ENCODE assay signal across 20 cellular contexts in genomic region chr10:78968960-78969359, GRCh38.
DNase-seq lines count a peak whose midpoint lies in the region; ATAC-seq, FAIRE-seq and TF ChIP-seq lines count a peak whose summit lies in the region.
"Had no signal": no experiment of that assay in that cellular context is flagged by ENCODE, and none has a peak within 500 bp of the region (broad histone marks: within the 10 kb centered on the region; RNA-seq: fewer than 3 reads in every experiment).

No MANE protein-coding gene starts in this region.

- no peaks in the 10 kb centered on the region for H3K36me3 Mint-ChIP-seq in neural progenitor cell

- no peak for ATAC-seq in HepG2
- ATAC-seq in right lobe of liver, result no peak
- ATAC-seq in GM18858 (IDR thresholded peaks at IDR 0.05; ENCODE audit: unreplicated experiment), result no peak
- ATAC-seq in left lobe of liver, result no peak
- ATAC-seq: PC-3 had no signal

- peaks cover 23% of the 10 kb centered on the region for H3F3A ChIP-seq in neural progenitor cell (ENCODE audit: low read depth)

- TF ChIP-seq POLR2A in HepG2 (IDR thresholded peaks at IDR 0.05; ENCODE audit: insufficient read depth in 1 of 2, low read depth in 2 of 2, low read length in 2 of 2), result no peak
- no peak for TF ChIP-seq POLR2A in right lobe of liver (IDR thresholded peaks at IDR 0.05)
- no peak for TF ChIP-seq POLR2A in esophagus muscularis mucosa (IDR thresholded peaks at IDR 0.05; ENCODE audit: low read depth)

- TF ChIP-seq CTCF in HepG2 (CRISPR knock-in tag; IDR thresholded peaks at IDR 0.05), result no peak
- no peak for TF ChIP-seq CTCF in right lobe of liver (IDR thresholded peaks at IDR 0.05)
- no peak for TF ChIP-seq CTCF in esophagus muscularis mucosa (IDR thresholded peaks at IDR 0.05)
- no peak for TF ChIP-seq CTCF in neural progenitor cell (IDR thresholded peaks at IDR 0.05)

- no peak for TF ChIP-seq RAD21 in HepG2 (CRISPR knock-in tag; IDR thresholded peaks at IDR 0.05)

- 98% methylated on average over 4 of the region's 4 CpGs for WGBS in HepG2 (ENCODE audit: low lambda C conversion rate)
- 100% methylated on average over 1 of the region's 4 CpGs for WGBS in right lobe of liver (ENCODE audit: insufficient coverage, low coverage, low lambda C conversion rate, missing lambda C conversion rate)
- 81% methylated on average over 4 of the region's 4 CpGs for WGBS in esophagus muscularis mucosa

- intact Hi-C loops in HepG2 (cut with micrococcal nuclease; ENCODE audit: unreplicated experiment), result no loop called here
- intact Hi-C loops in right lobe of liver (cut with DNase I), result no loop called here
- intact Hi-C loops in esophagus muscularis mucosa (cut with DNase I), result no loop called here

- no peak overlapping the region for H2AFZ ChIP-seq in HepG2 (ENCODE audit: low read length)
- H2AFZ ChIP-seq in neural progenitor cell (replicated peaks), result no peak overlapping the region

- CTCF ChIA-PET in HepG2 (lab: Yijun Ruan, JAX; ENCODE audit: low intra/inter-chr PET ratio, low total read pairs), result no interaction called here

- DNase-seq in HepG2 (ENCODE audit: low spot score), result no peak
- DNase-seq in right lobe of liver, result no peak
- no peak for DNase-seq in esophagus muscularis mucosa (ENCODE audit: extremely low spot score)
- DNase-seq in neural progenitor cell (ENCODE audit: low spot score), result no peak
- DNase-seq in NK-92 (lab: John Stamatoyannopoulos, UW; ENCODE audit: unreplicated experiment), result no peak
- no peak for DNase-seq in NCI-H524 (lab: John Stamatoyannopoulos, UW)
- no peak for DNase-seq in left lobe of liver (ENCODE audit: low spot score)
- DNase-seq: 8988T; Caco-2; CD4-positive, alpha-beta T cell; DMS153; GDM1; KBM-7; NCI-H1105 treated with DMSO at 0.1 percent for 48 hours; NCI-H1694 treated with DMSO at 0.1 percent for 48 hours; NCI-H510A; NCI-H82; PC-3 had no signal

- H3K4me3 ChIP-seq in HepG2 (replicated peaks in 1 of 3; ENCODE audit: insufficient read depth in 1 of 3, low read depth in 2 of 3, low read length in 3 of 3), result no peak overlapping the region
- H3K4me3 ChIP-seq in right lobe of liver, result no peak overlapping the region
- H3K4me3 ChIP-seq in esophagus muscularis mucosa, result no peak overlapping the region
- H3K4me3 ChIP-seq in neural progenitor cell, result no peak overlapping the region

- H3K9ac ChIP-seq in HepG2 (ENCODE audit: insufficient read depth, low read depth, low read length) (no peak overlapping the region), neural progenitor cell (no peak overlapping the region)

- peaks cover 55% of the 10 kb centered on the region for H3K4me1 Mint-ChIP-seq in neural progenitor cell

- H3K36me3 ChIP-seq in HepG2 (replicated peaks in 1 of 2; ENCODE audit: control insufficient read depth in 1 of 2, insufficient read depth in 2 of 2, low read length in 2 of 2) (no peaks in the 10 kb centered on the region), right lobe of liver (no peaks in the 10 kb centered on the region), esophagus muscularis mucosa (no peaks in the 10 kb centered on the region), neural progenitor cell (no peaks in the 10 kb centered on the region)

- H3K9me3 ChIP-seq in HepG2 (ENCODE audit: low read length) (no peaks in the 10 kb centered on the region), right lobe of liver (no peaks in the 10 kb centered on the region), esophagus muscularis mucosa (no peaks in the 10 kb centered on the region), neural progenitor cell (ENCODE audit: low read depth) (no peaks in the 10 kb centered on the region)
- H3K9me3 ChIP-seq: Caco-2 had no signal

- H3K4me2 ChIP-seq in HepG2 (ENCODE audit: low read depth, low read length) (no peak overlapping the region), neural progenitor cell (no peak overlapping the region)

- H3K27me3 ChIP-seq in HepG2 (ENCODE audit: control insufficient read depth in 1 of 2, insufficient read depth in 2 of 2, low read length in 2 of 2), result no peaks in the 10 kb centered on the region
- no peaks in the 10 kb centered on the region for H3K27me3 ChIP-seq in right lobe of liver
- H3K27me3 ChIP-seq in esophagus muscularis mucosa, result no peaks in the 10 kb centered on the region
- H3K27me3 ChIP-seq in neural progenitor cell, result no peaks in the 10 kb centered on the region

- no peak for FAIRE-seq in HepG2 (lab: Jason Lieb, UNC)
- FAIRE-seq: GM19239 had no signal

- in situ Hi-C loops in HepG2 (cut with HindIII; ENCODE audit: extremely low pct_ligation_motif_present, low pct_unique_long_range_greater_than_20kb), result no loop called here

- H3K4me3 Mint-ChIP-seq in neural progenitor cell, result no peak overlapping the region
- H3K4me3 Mint-ChIP-seq: CD4-positive, alpha-beta T cell had no signal

- peak overlapping the region; percentile 45 for H3K27ac ChIP-seq in HepG2 (ENCODE audit: extremely low read length, insufficient read depth, low read length)
- no peak overlapping the region for H3K27ac ChIP-seq in right lobe of liver
- H3K27ac ChIP-seq in esophagus muscularis mucosa (replicated peaks in 1 of 4), result peak overlapping the region in 3 of 4 donors; percentile 54 to 66 (median 62)
- no peak overlapping the region for H3K27ac ChIP-seq in neural progenitor cell

- BruUV-seq in HepG2 (replicated peaks; lab: Mats Ljungman, UMichigan), result no TSS peak

- H3K27ac Mint-ChIP-seq in neural progenitor cell, result peak overlapping the region; percentile 62
- H3K27ac Mint-ChIP-seq: CD4-positive, alpha-beta T cell had no signal

- TF ChIP-seq EP300 in HepG2 (IDR thresholded peaks at IDR 0.05; ENCODE audit: low read depth in 2 of 2, low read length in 2 of 2) (no peak), HepG2 (CRISPR knock-in tag; IDR thresholded peaks at IDR 0.05; ENCODE audit: borderline replicate concordance) (no peak), esophagus muscularis mucosa (IDR thresholded peaks at IDR 0.05) (no peak)

- no peaks in the 10 kb centered on the region for H3K9me3 Mint-ChIP-seq in neural progenitor cell
- H3K9me3 Mint-ChIP-seq: CD4-positive, alpha-beta T cell had no signal

- H3K4me1 ChIP-seq in HepG2 (ENCODE audit: insufficient read depth, low read length) (peaks cover 93% of the 10 kb centered on the region), right lobe of liver (peaks cover 3 to 19% (median 11%) of the 10 kb centered on the region in 4 donors), esophagus muscularis mucosa (peaks cover 27 to 58% (median 55%) of the 10 kb centered on the region in 4 donors), neural progenitor cell (peaks cover 43% of the 10 kb centered on the region)

- H3K27me3 Mint-ChIP-seq in neural progenitor cell (ENCODE audit: insufficient read depth, low read depth), result peaks cover 24% of the 10 kb centered on the region
- H3K27me3 Mint-ChIP-seq: CD4-positive, alpha-beta T cell had no signal

- H4K20me1 ChIP-seq in HepG2 (ENCODE audit: insufficient read depth, low read length), result no peaks in the 10 kb centered on the region
- H4K20me1 ChIP-seq in neural progenitor cell (ENCODE audit: low read depth), result no peaks in the 10 kb centered on the region

- POLR2A ChIA-PET in HepG2 (lab: Yijun Ruan, JAX), result no interaction called here

- H3K79me2 ChIP-seq in HepG2 (ENCODE audit: insufficient read depth, low read length) (no peaks in the 10 kb centered on the region), neural progenitor cell (ENCODE audit: low read depth) (no peaks in the 10 kb centered on the region)

TF ChIP-seq in HepG2, 621 proteins besides CTCF, POLR2A, EP300 and RAD21:
- no peak for TF ChIP-seq MBD4 (IDR thresholded peaks at IDR 0.05; ENCODE audit: borderline replicate concordance, low read length)

Comparison
In these comparisons a context has a peak if more than half of its experiments do, and no peak if none do; other contexts are left out.
1. H3K27ac ChIP-seq: peak in HepG2 (single experiment) and esophagus muscularis mucosa (3 of 4); none in right lobe of liver (0 of 3) and neural progenitor cell (single experiment).